1 cellular context compared by ENCODE assay signal in the genomic region with DNA sequence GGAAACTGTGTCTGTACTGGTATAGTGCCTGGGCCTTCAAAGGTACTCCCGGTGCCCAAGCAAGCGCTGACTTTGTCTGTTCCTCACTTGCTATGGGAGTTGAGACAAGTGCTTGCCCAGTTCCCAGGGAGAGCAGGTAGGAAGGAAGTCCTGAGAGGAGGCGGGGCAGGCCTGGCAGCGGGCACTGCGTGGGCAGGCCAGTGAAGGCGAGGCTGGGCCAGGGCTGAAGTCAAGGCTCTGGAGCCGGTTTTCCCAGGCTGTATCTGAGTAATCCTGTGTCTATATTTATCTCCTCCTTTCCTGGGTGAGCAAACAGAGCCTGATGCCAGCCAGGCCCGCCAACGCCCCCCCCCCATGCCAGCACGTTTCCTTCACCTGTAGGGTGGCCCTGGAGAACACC.
TF ChIP-seq lines count a peak whose summit lies in the region.

No MANE protein-coding gene starts in this region.

TF ChIP-seq in HepG2, 621 proteins besides CTCF, POLR2A, EP300 and RAD21 (continued from another document):
- TF ChIP-seq, protein P1, sequence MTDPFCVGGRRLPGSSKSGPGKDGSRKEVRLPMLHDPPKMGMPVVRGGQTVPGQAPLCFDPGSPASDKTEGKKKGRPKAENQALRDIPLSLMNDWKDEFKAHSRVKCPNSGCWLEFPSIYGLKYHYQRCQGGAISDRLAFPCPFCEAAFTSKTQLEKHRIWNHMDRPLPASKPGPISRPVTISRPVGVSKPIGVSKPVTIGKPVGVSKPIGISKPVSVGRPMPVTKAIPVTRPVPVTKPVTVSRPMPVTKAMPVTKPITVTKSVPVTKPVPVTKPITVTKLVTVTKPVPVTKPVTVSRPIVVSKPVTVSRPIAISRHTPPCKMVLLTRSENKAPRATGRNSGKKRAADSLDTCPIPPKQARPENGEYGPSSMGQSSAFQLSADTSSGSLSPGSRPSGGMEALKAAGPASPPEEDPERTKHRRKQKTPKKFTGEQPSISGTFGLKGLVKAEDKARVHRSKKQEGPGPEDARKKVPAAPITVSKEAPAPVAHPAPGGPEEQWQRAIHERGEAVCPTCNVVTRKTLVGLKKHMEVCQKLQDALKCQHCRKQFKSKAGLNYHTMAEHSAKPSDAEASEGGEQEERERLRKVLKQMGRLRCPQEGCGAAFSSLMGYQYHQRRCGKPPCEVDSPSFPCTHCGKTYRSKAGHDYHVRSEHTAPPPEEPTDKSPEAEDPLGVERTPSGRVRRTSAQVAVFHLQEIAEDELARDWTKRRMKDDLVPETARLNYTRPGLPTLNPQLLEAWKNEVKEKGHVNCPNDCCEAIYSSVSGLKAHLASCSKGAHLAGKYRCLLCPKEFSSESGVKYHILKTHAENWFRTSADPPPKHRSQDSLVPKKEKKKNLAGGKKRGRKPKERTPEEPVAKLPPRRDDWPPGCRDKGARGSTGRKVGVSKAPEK (CRISPR knock-in tag; IDR thresholded peaks at IDR 0.05; ENCODE audit: borderline replicate concordance) = no peak
- no peak for TF ChIP-seq HOXA9 (CRISPR knock-in tag; IDR thresholded peaks at IDR 0.05; ENCODE audit: borderline replicate concordance)
- TF ChIP-seq ZBTB21 (CRISPR knock-in tag; IDR thresholded peaks at IDR 0.05) = no peak
- no peak for TF ChIP-seq DR1 (CRISPR knock-in tag; IDR thresholded peaks at IDR 0.05)
- no peak for TF ChIP-seq TOPORS (CRISPR knock-in tag; IDR thresholded peaks at IDR 0.05)
